In genomic region chrX:100478714-100479113, GRCh38 we compare ENCODE assay signal across 35 cellular contexts.
"Had no signal": no experiment of that assay in that cellular context is flagged by ENCODE, and none has a peak within 500 bp of the region (broad histone marks: within the 10 kb centered on the region; RNA-seq: fewer than 3 reads in every experiment).

No MANE protein-coding gene starts in this region.

- H3K36me3 Mint-ChIP-seq: activated CD4-positive, alpha-beta memory T cell treated with anti-CD3 and anti-CD28 coated beads for 36 hours; activated naive CD4-positive, alpha-beta T cell treated with anti-CD3 and anti-CD28 coated beads, Interleukin-2, amount 50 U/mL, for 72 hours; brain had no signal

- H3K4me1 ChIP-seq: adrenal gland, Peyer's patch had no signal

- ATAC-seq: activated naive CD4-positive, alpha-beta T cell treated with anti-CD3 and anti-CD28 coated beads, Interleukin-2, amount 50 U/mL, for 72 hours; activated T-cell treated with anti-CD3 and anti-CD28 coated beads, Interleukin-2, amount 50 U/mL, for 4 hours; PC-3 had no signal

- H3K27me3 ChIP-seq: MG63, Peyer's patch had no signal

- H3K27ac Mint-ChIP-seq: activated B cell treated with CpG ODN at 0.5 μM for 24 hours; activated CD4-positive, alpha-beta memory T cell treated with anti-CD3 and anti-CD28 coated beads for 36 hours; activated naive CD4-positive, alpha-beta T cell treated with anti-CD3 and anti-CD28 coated beads for 36 hours; activated naive CD4-positive, alpha-beta T cell treated with anti-CD3 and anti-CD28 coated beads, Interleukin-2, amount 50 U/mL, for 72 hours; activated T-helper 1 cell treated with anti-CD3 and anti-CD28 coated beads, Interleukin-12 subunit alpha, Interleukin-12 subunit beta, Interleukin-2, Interleukin-4 antibody, amounts not matched to agents 30 ng/mL and 10 ng/mL and 1 ng/mL, durations not matched to agents 14 hours and 24 hours and 36 hours had no signal

- DNase-seq: activated B cell treated with CpG ODN at 0.5 μM for 24 hours; activated CD4-positive, alpha-beta memory T cell treated with anti-CD3 and anti-CD28 coated beads for 36 hours; activated CD4-positive, alpha-beta T cell treated with anti-CD3 and anti-CD28 coated beads for 4 hours; activated CD4-positive, alpha-beta T cell treated with anti-CD3 and anti-CD28 coated beads, Interleukin-2, amount 50 U/mL, for 1 hour; activated CD4-positive, CD25-positive, alpha-beta regulatory T cell treated with anti-CD3 and anti-CD28 coated beads, Interleukin-2, amount 50 U/mL, for 72 hours; activated CD8-positive, alpha-beta memory T cell treated with anti-CD3 and anti-CD28 coated beads, Interleukin-2, amount 50 U/mL, for 4 hours; activated gamma-delta T cell treated with Interleukin-2 at 50 U/mL for 16 hours; activated naive CD4-positive, alpha-beta T cell treated with anti-CD3 and anti-CD28 coated beads for 36 hours; activated T-cell treated with anti-CD3 and anti-CD28 coated beads for 4 hours; activated T-cell treated with anti-CD3 and anti-CD28 coated beads, Interleukin-2, amount 50 U/mL, for 4 hours; adrenal gland; Kasumi-1; KG1; MG63; NCI-H1048; NCI-H1436 treated with DMSO at 0.1 percent for 48 hours; NCI-H1694 treated with DMSO at 0.1 percent for 48 hours; NCI-H2029; NCI-H2171; NCI-H510A; NCI-H526; NCI-H748 treated with DMSO at 0.1 percent for 48 hours; NK-92 treated with Interleukin-12 subunit alpha and Interleukin-12 subunit beta, amount 100 ng/mL, for 24 hours; PC-3; Peyer's patch; RPMI8226; SW 1271; T-helper 1 cell; T-helper 2 cell; T-helper 9 cell had no signal

- H3K36me3 ChIP-seq: adrenal gland, MG63, Peyer's patch had no signal

- H3K27ac ChIP-seq: adrenal gland, Peyer's patch, VCaP had no signal

- H3K9me3 ChIP-seq: adrenal gland, MG63, Peyer's patch had no signal

- H3K4me3 Mint-ChIP-seq: activated B cell treated with CpG ODN at 0.5 μM for 24 hours; activated CD4-positive, alpha-beta memory T cell treated with anti-CD3 and anti-CD28 coated beads for 36 hours; activated naive CD4-positive, alpha-beta T cell treated with anti-CD3 and anti-CD28 coated beads for 36 hours; activated T-cell treated with anti-CD3 and anti-CD28 coated beads, Interleukin-2, amount 50 U/mL, for 4 hours; activated T-helper 1 cell treated with anti-CD3 and anti-CD28 coated beads, Interleukin-12 subunit alpha, Interleukin-12 subunit beta, Interleukin-2, Interleukin-4 antibody, amounts not matched to agents 30 ng/mL and 10 ng/mL and 1 ng/mL, durations not matched to agents 14 hours and 24 hours and 36 hours; brain had no signal

- H3K9me3 Mint-ChIP-seq: activated CD4-positive, alpha-beta memory T cell treated with anti-CD3 and anti-CD28 coated beads for 36 hours; activated naive CD4-positive, alpha-beta T cell treated with anti-CD3 and anti-CD28 coated beads for 36 hours; activated naive CD4-positive, alpha-beta T cell treated with anti-CD3 and anti-CD28 coated beads, Interleukin-2, amount 50 U/mL, for 72 hours had no signal

- H3K4me3 ChIP-seq: adrenal gland, MG63, Peyer's patch had no signal

- H3K4me1 Mint-ChIP-seq: activated B cell treated with CpG ODN at 0.5 μM for 24 hours, brain had no signal

- H3K27me3 Mint-ChIP-seq: activated CD4-positive, alpha-beta memory T cell treated with anti-CD3 and anti-CD28 coated beads for 36 hours; brain had no signal

- FAIRE-seq: bronchial epithelial cell had no signal
